8 cellular contexts compared by ENCODE assay signal in the genomic region with DNA sequence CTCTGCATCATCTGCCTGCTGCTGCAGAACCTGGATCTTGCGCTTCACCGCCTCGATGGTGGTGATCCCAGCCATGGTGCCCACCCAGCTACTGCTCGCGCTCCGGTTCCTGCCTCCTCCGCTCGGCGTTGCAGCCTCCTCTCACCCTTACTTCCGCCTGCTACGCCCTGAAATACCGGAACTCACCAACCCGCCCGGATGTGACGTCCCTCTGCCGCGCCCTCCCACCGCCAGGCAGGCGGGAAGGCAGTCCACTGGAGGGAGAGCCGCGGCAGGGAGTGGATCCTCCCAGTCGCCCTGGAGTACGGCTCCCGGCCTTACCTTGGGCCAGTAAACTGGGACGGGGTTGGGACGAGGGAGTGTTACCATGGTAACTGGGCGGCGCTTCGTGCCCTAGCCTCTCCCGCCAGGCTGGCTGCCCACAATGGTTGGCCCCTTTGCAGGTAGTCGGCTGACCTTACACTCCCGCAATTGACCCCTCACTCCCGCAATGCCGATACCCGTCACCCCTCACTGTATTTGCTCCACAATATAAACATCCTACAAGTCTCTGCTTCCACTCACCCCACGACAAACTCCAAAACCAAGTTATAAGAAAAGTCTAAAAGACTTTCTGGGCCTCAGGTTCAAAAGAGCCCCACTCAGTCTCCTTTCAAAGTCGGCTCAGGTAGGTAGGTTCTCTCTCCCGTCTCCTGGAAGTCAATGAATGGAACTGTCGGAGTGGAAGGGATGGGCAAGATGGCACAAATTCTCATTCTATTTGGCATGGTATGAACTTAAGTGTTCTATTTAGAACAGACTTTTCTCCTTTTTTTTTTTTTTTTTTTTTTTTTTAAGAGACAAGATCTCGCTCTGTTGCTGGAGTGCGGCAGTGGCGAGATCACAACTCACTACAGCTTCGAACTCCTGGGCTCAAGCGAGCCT. TPM values are rescaled to one million over a fixed set of nuclear protein-coding genes. Genes with fewer than 3 reads are reported as not detected.
DNase-seq lines count a peak whose midpoint lies in the region; TF ChIP-seq lines count a peak whose summit lies in the region.

No MANE protein-coding gene starts in this region.

- TF ChIP-seq POLR2A in NB4 (IDR thresholded peaks at IDR 0.05; ENCODE audit: extremely low read depth, insufficient read length), result peak; percentile 95

- TF ChIP-seq CTCF in HFF-Myc (IDR thresholded peaks at IDR 0.05; ENCODE audit: low read depth, low read length, missing control alignments) (no peak), NB4 (IDR thresholded peaks at IDR 0.05; ENCODE audit: low read depth, low read length) (no peak)

- peak overlapping the region; percentile 84 for H3K4me3 ChIP-seq in HFF-Myc (replicated peaks; ENCODE audit: low read depth, low read length)
- H3K4me3 ChIP-seq in NB4 (ENCODE audit: low read depth, low read length), result peak overlapping the region; percentile 81

- DNase-seq in GM04503 (ENCODE audit: low read depth) (peak; percentile 74), HFF-Myc (ENCODE audit: extremely low read depth, low read depth) (peak; percentile 81), NB4 (ENCODE audit: low read depth) (peak; percentile 97), SK-N-DZ (ENCODE audit: low spot score) (peak; percentile 99), germinal center (ENCODE audit: low spot score) (peak; percentile 95), non-pigmented ciliary epithelial cell (ENCODE audit: low read depth) (peak; percentile 75), superior temporal gyrus (ENCODE audit: extremely low spot score) (peak; percentile 95)
- peak; percentile 93 for DNase-seq in activated naive CD4-positive, alpha-beta T cell treated with anti-CD3 and anti-CD28 coated beads, Interleukin-2, amount 50 U/mL, for 16 hours

RNA-seq across cellular contexts. Expression of a gene that starts 8.6 kb away (rescaled TPM):
- polyA plus RNA-seq in SK-N-DZ (2014; cell fraction: cytosol; rRNA removed), result 390 and 528 TPM in 2 replicates
- polyA plus RNA-seq in SK-N-DZ (2014; cell fraction: nucleus; rRNA removed), result 212 and 245 TPM in 2 replicates

RNA-seq across cellular contexts. Expression of a gene that starts 22.8 kb away (rescaled TPM):
- polyA plus RNA-seq in SK-N-DZ (2014; cell fraction: cytosol; rRNA removed), result not detected in 2 replicates
- not detected in 2 replicates for polyA plus RNA-seq in SK-N-DZ (2014; cell fraction: nucleus; rRNA removed)

RNA-seq across cellular contexts. Expression of a gene that starts 28.4 kb away (rescaled TPM):
- polyA plus RNA-seq in SK-N-DZ (2014; cell fraction: cytosol; rRNA removed), result not detected in 2 replicates
- polyA plus RNA-seq in SK-N-DZ (2014; cell fraction: nucleus; rRNA removed), result not detected in 2 replicates

RNA-seq across cellular contexts. Expression of a gene that starts 37.4 kb away (rescaled TPM):
- 105 and 115 TPM in 2 replicates for polyA plus RNA-seq in SK-N-DZ (2014; cell fraction: cytosol; rRNA removed)
- polyA plus RNA-seq in SK-N-DZ (2014; cell fraction: nucleus; rRNA removed), result 154 and 210 TPM in 2 replicates

Comparison
In these comparisons a context has a peak if more than half of its experiments do, and no peak if none do; other contexts are left out.
1. Peak in every context shown above with its lines: DNase-seq and H3K4me3 ChIP-seq.